Comparison of ENCODE assay signal across 1 cellular context in genomic region chr6:42791706-42792320, GRCh38.
TF ChIP-seq lines count a peak whose summit lies in the region.

No MANE protein-coding gene starts in this region.

TF ChIP-seq in H1, 55 proteins besides CTCF, POLR2A, EP300 and RAD21:
- TF ChIP-seq TBP (IDR thresholded peaks at IDR 0.05; ENCODE audit: low read depth, low read length) (no peak), NRF1 (IDR thresholded peaks at IDR 0.05; ENCODE audit: low read depth, low read length) (no peak), SUZ12 (IDR thresholded peaks at IDR 0.05; ENCODE audit: low read length) (no peak), POLR2AphosphoS5 (IDR thresholded peaks at IDR 0.05; ENCODE audit: low read depth, low read length) (0 out of 2 replicates have a peak, but pooled peaks have one; percentile 45), EGR1 (IDR thresholded peaks at IDR 0.05; ENCODE audit: borderline replicate concordance, low read depth, low read length) (no peak), BACH1 (IDR thresholded peaks at IDR 0.05; ENCODE audit: low read length) (no peak)
TF ChIP-seq in H1: peak in this region for 1.
